ENCODE assay signal across 8 cellular contexts in the genomic region with DNA sequence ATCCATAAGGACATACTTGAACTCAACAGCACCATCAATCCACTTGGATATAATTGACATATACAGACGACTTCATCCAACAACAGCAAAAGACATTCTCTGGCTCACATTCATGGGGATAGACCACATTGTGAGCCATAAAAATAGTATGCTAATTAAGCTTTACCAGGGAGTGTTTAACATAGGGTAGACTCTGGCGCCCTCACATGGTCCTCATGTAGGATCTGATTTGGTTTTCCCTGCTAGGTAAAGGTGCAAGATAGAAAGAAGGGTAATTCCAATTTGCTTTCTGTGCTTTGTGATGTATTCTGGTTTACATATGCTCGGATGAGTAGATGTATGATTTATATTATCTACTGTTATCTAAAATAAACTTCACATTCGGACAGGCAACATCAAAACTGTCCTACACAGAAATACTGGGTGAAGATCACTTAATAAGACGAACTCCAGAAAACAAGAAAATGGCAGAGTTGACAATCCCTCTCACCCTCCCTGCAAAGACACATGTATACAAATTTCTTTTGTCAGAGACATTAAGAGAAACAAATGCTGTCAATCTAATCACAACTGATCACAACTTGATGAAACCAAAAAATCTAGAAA. TPM values are rescaled to one million over a fixed set of nuclear protein-coding genes. Genes with fewer than 3 reads are reported as not detected.
DNase-seq lines count a peak whose midpoint lies in the region; ATAC-seq and TF ChIP-seq lines count a peak whose summit lies in the region.

No MANE protein-coding gene starts in this region.

- H3K27ac ChIP-seq in gastrocnemius medialis: no peak overlapping the region

- TF ChIP-seq CTCF in gastrocnemius medialis (IDR thresholded peaks at IDR 0.05 in 4 of 5, conservative IDR thresholded peaks at IDR 0.05 in 1 of 5) (peak in 2 of 5 experiments; percentile 10 to 32), lower leg skin (IDR thresholded peaks at IDR 0.05) (no peak)

- intact Hi-C loops in gastrocnemius medialis (cut with DNase I; ENCODE audit: low total_unique reads) (no loop called here), lower leg skin (cut with DNase I; ENCODE audit: low total_unique reads) (no loop called here)

- 22 to 26% methylated on average over 5 of the region's 5 CpGs for WGBS in lower leg skin, 2 donors

- peak; percentile 1 for DNase-seq in stimulated activated CD4-positive, alpha-beta T cell treated with anti-CD3 and anti-CD28 coated beads, Interleukin-15, amount 100 ng/mL, for 48 hours (ENCODE audit: low read depth in 2 of 2)
- no peak for DNase-seq in stimulated activated CD4-positive, alpha-beta T cell treated with anti-CD3 and anti-CD28 coated beads, Interleukin-2, amount 100 ng/mL, for 48 hours
- peak; percentile 68 to 69 for DNase-seq in NCI-H2081 (lab: John Stamatoyannopoulos, UW)
- peak; percentile 48 for DNase-seq in adipocyte (ENCODE audit: low read depth)
- DNase-seq in kidney glomerular epithelial cell (lab: John Stamatoyannopoulos, UW): peak; percentile 18
- no peak for DNase-seq in gastrocnemius medialis
- DNase-seq in NCI-H2227 treated with DMSO at 0.1 percent for 48 hours (lab: John Stamatoyannopoulos, UW): no peak
- no peak for DNase-seq in lower leg skin (ENCODE audit: low spot score in 2 of 2)

- TF ChIP-seq POLR2A in gastrocnemius medialis (IDR thresholded peaks at IDR 0.05) (no peak), lower leg skin (IDR thresholded peaks at IDR 0.05) (no peak)

- in situ Hi-C loops in gastrocnemius medialis (cut with MboI; ENCODE audit: low sequenced_read_pairs in 4 of 4): no loop called here

- H3K9me3 ChIP-seq in adipocyte (ENCODE audit: control insufficient read depth, low read length): no peaks in the 10 kb centered on the region
- H3K9me3 ChIP-seq in gastrocnemius medialis: no peaks in the 10 kb centered on the region

- no peaks in the 10 kb centered on the region for H3K36me3 ChIP-seq in adipocyte (ENCODE audit: control insufficient read depth, insufficient read depth, low read length, severe bottlenecking)
- H3K36me3 ChIP-seq in gastrocnemius medialis: no peaks in the 10 kb centered on the region

- H3K27me3 ChIP-seq in adipocyte (replicated peaks; ENCODE audit: control insufficient read depth, insufficient read depth, low read length): peaks cover 34% of the 10 kb centered on the region
- H3K27me3 ChIP-seq in gastrocnemius medialis: peaks cover 29 to 42% (median 34%) of the 10 kb centered on the region in 3 donors

- no peak for ATAC-seq in gastrocnemius medialis

- no peak overlapping the region for H3K4me3 ChIP-seq in adipocyte (ENCODE audit: low read length)
- no peak overlapping the region for H3K4me3 ChIP-seq in gastrocnemius medialis
- no peak overlapping the region for H3K4me3 ChIP-seq in lower leg skin (ENCODE audit: low read depth, poor library complexity, severe bottlenecking)

- no peak overlapping the region for H3K9ac ChIP-seq in adipocyte (ENCODE audit: low read length)

- H3K4me1 ChIP-seq in adipocyte (ENCODE audit: control insufficient read depth, insufficient read depth, low read length) (peaks cover 4% of the 10 kb centered on the region), gastrocnemius medialis (no peaks in the 10 kb centered on the region)

RNA-seq across cellular contexts. Expression of a gene that starts 27.7 kb away (rescaled TPM):
- total RNA-seq in gastrocnemius medialis (not detected), lower leg skin (not detected)

Comparison
In these comparisons a context has a peak if more than half of its experiments do, and no peak if none do; other contexts are left out.
1. DNase-seq: peak in stimulated activated CD4-positive, alpha-beta T cell treated with anti-CD3 and anti-CD28 coated beads, Interleukin-15, amount 100 ng/mL, for 48 hours (2 of 2), NCI-H2081 (2 of 2), adipocyte (single experiment) and kidney glomerular epithelial cell (single experiment); none in stimulated activated CD4-positive, alpha-beta T cell treated with anti-CD3 and anti-CD28 coated beads, Interleukin-2, amount 100 ng/mL, for 48 hours (0 of 2), gastrocnemius medialis (0 of 2), NCI-H2227 treated with DMSO at 0.1 percent for 48 hours (single experiment) and lower leg skin (0 of 2).